In genomic region chr18:45090526-45091140, GRCh38 we compare ENCODE assay signal across 1 cellular context.
TF ChIP-seq lines count a peak whose summit lies in the region.

No MANE protein-coding gene starts in this region.

TF ChIP-seq in GM23338, 12 proteins besides CTCF, POLR2A, EP300 and RAD21 (continued from another document):
- TF ChIP-seq, protein P1, sequence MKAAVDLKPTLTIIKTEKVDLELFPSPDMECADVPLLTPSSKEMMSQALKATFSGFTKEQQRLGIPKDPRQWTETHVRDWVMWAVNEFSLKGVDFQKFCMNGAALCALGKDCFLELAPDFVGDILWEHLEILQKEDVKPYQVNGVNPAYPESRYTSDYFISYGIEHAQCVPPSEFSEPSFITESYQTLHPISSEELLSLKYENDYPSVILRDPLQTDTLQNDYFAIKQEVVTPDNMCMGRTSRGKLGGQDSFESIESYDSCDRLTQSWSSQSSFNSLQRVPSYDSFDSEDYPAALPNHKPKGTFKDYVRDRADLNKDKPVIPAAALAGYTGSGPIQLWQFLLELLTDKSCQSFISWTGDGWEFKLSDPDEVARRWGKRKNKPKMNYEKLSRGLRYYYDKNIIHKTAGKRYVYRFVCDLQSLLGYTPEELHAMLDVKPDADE (IDR thresholded peaks at IDR 0.05) = no peak
- no peak for TF ChIP-seq JUNB (IDR thresholded peaks at IDR 0.05; ENCODE audit: unreplicated experiment)
- no peak for TF ChIP-seq STAT1 (IDR thresholded peaks at IDR 0.05; ENCODE audit: unreplicated experiment)
- TF ChIP-seq, protein P2, sequence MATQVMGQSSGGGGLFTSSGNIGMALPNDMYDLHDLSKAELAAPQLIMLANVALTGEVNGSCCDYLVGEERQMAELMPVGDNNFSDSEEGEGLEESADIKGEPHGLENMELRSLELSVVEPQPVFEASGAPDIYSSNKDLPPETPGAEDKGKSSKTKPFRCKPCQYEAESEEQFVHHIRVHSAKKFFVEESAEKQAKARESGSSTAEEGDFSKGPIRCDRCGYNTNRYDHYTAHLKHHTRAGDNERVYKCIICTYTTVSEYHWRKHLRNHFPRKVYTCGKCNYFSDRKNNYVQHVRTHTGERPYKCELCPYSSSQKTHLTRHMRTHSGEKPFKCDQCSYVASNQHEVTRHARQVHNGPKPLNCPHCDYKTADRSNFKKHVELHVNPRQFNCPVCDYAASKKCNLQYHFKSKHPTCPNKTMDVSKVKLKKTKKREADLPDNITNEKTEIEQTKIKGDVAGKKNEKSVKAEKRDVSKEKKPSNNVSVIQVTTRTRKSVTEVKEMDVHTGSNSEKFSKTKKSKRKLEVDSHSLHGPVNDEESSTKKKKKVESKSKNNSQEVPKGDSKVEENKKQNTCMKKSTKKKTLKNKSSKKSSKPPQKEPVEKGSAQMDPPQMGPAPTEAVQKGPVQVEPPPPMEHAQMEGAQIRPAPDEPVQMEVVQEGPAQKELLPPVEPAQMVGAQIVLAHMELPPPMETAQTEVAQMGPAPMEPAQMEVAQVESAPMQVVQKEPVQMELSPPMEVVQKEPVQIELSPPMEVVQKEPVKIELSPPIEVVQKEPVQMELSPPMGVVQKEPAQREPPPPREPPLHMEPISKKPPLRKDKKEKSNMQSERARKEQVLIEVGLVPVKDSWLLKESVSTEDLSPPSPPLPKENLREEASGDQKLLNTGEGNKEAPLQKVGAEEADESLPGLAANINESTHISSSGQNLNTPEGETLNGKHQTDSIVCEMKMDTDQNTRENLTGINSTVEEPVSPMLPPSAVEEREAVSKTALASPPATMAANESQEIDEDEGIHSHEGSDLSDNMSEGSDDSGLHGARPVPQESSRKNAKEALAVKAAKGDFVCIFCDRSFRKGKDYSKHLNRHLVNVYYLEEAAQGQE (IDR thresholded peaks at IDR 0.05; ENCODE audit: unreplicated experiment) = no peak
- no peak for TF ChIP-seq POLR2AphosphoS5 (IDR thresholded peaks at IDR 0.05; ENCODE audit: low read depth)
- no peak for TF ChIP-seq ZNF331 (CRISPR knock-in tag; IDR thresholded peaks at IDR 0.05; ENCODE audit: low read depth)
- TF ChIP-seq ZNF114 (CRISPR knock-in tag; IDR thresholded peaks at IDR 0.05) = no peak
- no peak for TF ChIP-seq NANOG (IDR thresholded peaks at IDR 0.05; ENCODE audit: borderline replicate concordance)
- TF ChIP-seq CREB1 (CRISPR knock-in tag; IDR thresholded peaks at IDR 0.05; ENCODE audit: low read depth) = no peak
- no peak for TF ChIP-seq EZH2 (IDR thresholded peaks at IDR 0.05; ENCODE audit: low read depth, unreplicated experiment)
